14 cellular contexts compared by ENCODE assay signal in genomic region chr20:37904008-37904675, GRCh38. TPM values are rescaled to one million over a fixed set of nuclear protein-coding genes. Genes with fewer than 3 reads are reported as not detected.
DNase-seq lines count a peak whose midpoint lies in the region; TF ChIP-seq lines count a peak whose summit lies in the region.
"Had no signal": no experiment of that assay in that cellular context is flagged by ENCODE, and none has a peak within 500 bp of the region (broad histone marks: within the 10 kb centered on the region; RNA-seq: fewer than 3 reads in every experiment).

No MANE protein-coding gene starts in this region.

- intact Hi-C loops in activated CD4-positive, alpha-beta T cell treated with anti-CD3 and anti-CD28 coated beads, Interleukin-2, amount 10 ng/mL, durations not matched to agents 24 days and 14 days (cut with micrococcal nuclease): loop anchor here (5.0 to 10.0 kb wide), 2 partner anchors 88 to 339 kb away; no protein-coding TSS in a partner anchor
- intact Hi-C loops in ascending aorta (cut with DNase I): no loop called here

- H3K4me2 ChIP-seq in OCI-LY3 (ENCODE audit: low read length) (peak overlapping the region; percentile 40), osteoblast (ENCODE audit: insufficient read depth, low read length) (no peak overlapping the region)

- H3K27ac ChIP-seq in OCI-LY3 (ENCODE audit: low read length) (no peak overlapping the region), ectodermal cell (ENCODE audit: insufficient read depth, low read depth, low read length, poor library complexity, severe bottlenecking) (no peak overlapping the region), osteoblast (ENCODE audit: low read depth, low read length) (no peak overlapping the region), ascending aorta (no peak overlapping the region)
- H3K27ac ChIP-seq: brain microvascular endothelial cell had no signal

- TF ChIP-seq CTCF in OCI-LY3 (IDR thresholded peaks at IDR 0.05; ENCODE audit: low read depth, low read length) (no peak), osteoblast (IDR thresholded peaks at IDR 0.05; ENCODE audit: extremely low read depth, low read depth, low read length) (no peak), ascending aorta (IDR thresholded peaks at IDR 0.05) (no peak)

- H3K4me3 Mint-ChIP-seq in activated CD4-positive, alpha-beta T cell treated with anti-CD3 and anti-CD28 coated beads, Interleukin-2, amount 10 ng/mL, durations not matched to agents 24 days and 14 days: peak overlapping the region; percentile 28

- no peaks in the 10 kb centered on the region for H3K9me3 ChIP-seq in OCI-LY3 (ENCODE audit: insufficient read depth, low read length)
- H3K9me3 ChIP-seq in ectodermal cell (ENCODE audit: control insufficient read depth, low read length): no peaks in the 10 kb centered on the region
- H3K9me3 ChIP-seq in osteoblast (ENCODE audit: low read depth, low read length): no peaks in the 10 kb centered on the region
- no peaks in the 10 kb centered on the region for H3K9me3 ChIP-seq in ascending aorta

- H3K4me1 ChIP-seq in OCI-LY3 (ENCODE audit: low read length) (peaks cover 3% of the 10 kb centered on the region), ectodermal cell (ENCODE audit: control insufficient read depth, insufficient read depth, low read length) (peaks cover 48% of the 10 kb centered on the region), osteoblast (ENCODE audit: insufficient read depth, low read length) (peaks cover 16% of the 10 kb centered on the region), ascending aorta (peaks cover 0 to 5% of the 10 kb centered on the region in 2 donors)

- peaks cover 58% of the 10 kb centered on the region for H3K27me3 Mint-ChIP-seq in activated CD4-positive, alpha-beta T cell treated with anti-CD3 and anti-CD28 coated beads, Interleukin-2, amount 10 ng/mL, durations not matched to agents 24 days and 14 days

- H3K4me1 Mint-ChIP-seq in activated CD4-positive, alpha-beta T cell treated with anti-CD3 and anti-CD28 coated beads, Interleukin-2, amount 10 ng/mL, durations not matched to agents 24 days and 14 days: peaks cover 10% of the 10 kb centered on the region

- H3K27me3 ChIP-seq in OCI-LY3 (ENCODE audit: low read depth, low read length) (peaks cover 10% of the 10 kb centered on the region; the same call in 1 of the 2 replicates), ectodermal cell (ENCODE audit: control insufficient read depth, insufficient read depth, low read length, poor library complexity, severe bottlenecking) (peaks cover 20% of the 10 kb centered on the region), osteoblast (ENCODE audit: insufficient read depth, low read length) (peaks cover 43% of the 10 kb centered on the region), ascending aorta (peaks cover 24% of the 10 kb centered on the region)

- no peaks in the 10 kb centered on the region for H3K79me2 ChIP-seq in OCI-LY3 (ENCODE audit: low read length)
- no peaks in the 10 kb centered on the region for H3K79me2 ChIP-seq in osteoblast (ENCODE audit: insufficient read depth, low read length)

- peaks cover 2% of the 10 kb centered on the region for H3K36me3 Mint-ChIP-seq in activated CD4-positive, alpha-beta T cell treated with anti-CD3 and anti-CD28 coated beads, Interleukin-2, amount 10 ng/mL, durations not matched to agents 24 days and 14 days (ENCODE audit: low read depth)

- no peaks in the 10 kb centered on the region for H3K9me3 Mint-ChIP-seq in activated CD4-positive, alpha-beta T cell treated with anti-CD3 and anti-CD28 coated beads, Interleukin-2, amount 10 ng/mL, durations not matched to agents 24 days and 14 days

- no peaks in the 10 kb centered on the region for H4K20me1 ChIP-seq in OCI-LY3 (ENCODE audit: insufficient read depth, low read length)
- peaks cover 12% of the 10 kb centered on the region for H4K20me1 ChIP-seq in osteoblast (ENCODE audit: insufficient read depth, low read length)

- H3K36me3 ChIP-seq in OCI-LY3 (replicated peaks; ENCODE audit: low read depth, low read length) (no peaks in the 10 kb centered on the region), ectodermal cell (ENCODE audit: control insufficient read depth, insufficient read depth, low read length) (no peaks in the 10 kb centered on the region), osteoblast (ENCODE audit: insufficient read depth, low read length) (no peaks in the 10 kb centered on the region), ascending aorta (no peaks in the 10 kb centered on the region)
- H3K36me3 ChIP-seq: brain microvascular endothelial cell had no signal

- H3K4me3 ChIP-seq in OCI-LY3 (ENCODE audit: low read length): peak overlapping the region; percentile 76; the same call in 1 of the 2 replicates
- peak overlapping the region; percentile 53 for H3K4me3 ChIP-seq in ectodermal cell (ENCODE audit: insufficient read depth, low read depth, low read length)
- H3K4me3 ChIP-seq in osteoblast (ENCODE audit: insufficient read depth, low read length): peak overlapping the region; percentile 65
- no peak overlapping the region for H3K4me3 ChIP-seq in ascending aorta

- H3K27ac Mint-ChIP-seq in activated CD4-positive, alpha-beta T cell treated with anti-CD3 and anti-CD28 coated beads, Interleukin-2, amount 10 ng/mL, durations not matched to agents 24 days and 14 days: no peak overlapping the region

- no peak for DNase-seq in activated CD4-positive, alpha-beta T cell treated with anti-CD3 and anti-CD28 coated beads, Interleukin-2, amount 10 ng/mL, durations not matched to agents 24 days and 14 days
- DNase-seq in activated CD4-positive, alpha-beta T cell treated with anti-CD3 and anti-CD28 coated beads, Interleukin-2, amount 50 U/mL, for 48 hours: no peak
- DNase-seq in osteoblast (ENCODE audit: insufficient read length, low spot score, missing footprints) (peak; percentile 54), AML-193 (lab: John Stamatoyannopoulos, UW) (no peak), ascending aorta (ENCODE audit: low spot score in 2 of 2) (no peak)
- DNase-seq in stimulated activated CD4-positive, alpha-beta T cell treated with anti-CD3 and anti-CD28 coated beads, Interleukin-4, amount 100 ng/mL, for 4 hours: no peak
- DNase-seq: brain microvascular endothelial cell, Kasumi-1, NCI-H2171, OCI-M1 had no signal

- H2AFZ ChIP-seq in OCI-LY3 (ENCODE audit: low read depth, low read length) (no peak overlapping the region), osteoblast (ENCODE audit: low read length) (no peak overlapping the region)

- H3K9ac ChIP-seq in OCI-LY3 (ENCODE audit: low read length): peak overlapping the region; percentile 61; the same call in 1 of the 2 replicates

- WGBS in ectodermal cell, 2 experiments: 86 to 87% methylated on average over 12 of the region's 12 CpGs

RNA-seq across cellular contexts. Expression of gene VSTM2L, which starts 1.2 kb away (rescaled TPM):
- 0.09 TPM in 1 of 2 replicates, not detected in the other for total RNA-seq in activated CD4-positive, alpha-beta T cell treated with anti-CD3 and anti-CD28 coated beads, Interleukin-2, amount 10 ng/mL, durations not matched to agents 24 days and 14 days
- polyA plus RNA-seq in ectodermal cell (2013, experiment 1 of 4): 16.8 TPM
- 17.7 TPM for polyA plus RNA-seq in ectodermal cell (2013, experiment 2 of 4)
- 24.9 TPM for polyA plus RNA-seq in ectodermal cell (2013, experiment 3 of 4)
- 31.2 TPM for polyA plus RNA-seq in ectodermal cell (2013, experiment 4 of 4)
- 2.5 and 2.9 TPM in 2 replicates for total RNA-seq in osteoblast
- 1.1 TPM for total RNA-seq in ascending aorta
- total RNA-seq: activated CD8-positive, alpha-beta memory T cell treated with anti-CD3 and anti-CD28 coated beads for 36 hours; skeletal muscle tissue had no signal

Comparison
In these comparisons a context has a peak if more than half of its experiments do, and no peak if none do; other contexts are left out.
1. H3K4me3 ChIP-seq: peak in OCI-LY3 (single experiment), ectodermal cell (single experiment) and osteoblast (single experiment); none in ascending aorta (0 of 2).